ENCODE assay signal across 1 cellular context in the genomic region with DNA sequence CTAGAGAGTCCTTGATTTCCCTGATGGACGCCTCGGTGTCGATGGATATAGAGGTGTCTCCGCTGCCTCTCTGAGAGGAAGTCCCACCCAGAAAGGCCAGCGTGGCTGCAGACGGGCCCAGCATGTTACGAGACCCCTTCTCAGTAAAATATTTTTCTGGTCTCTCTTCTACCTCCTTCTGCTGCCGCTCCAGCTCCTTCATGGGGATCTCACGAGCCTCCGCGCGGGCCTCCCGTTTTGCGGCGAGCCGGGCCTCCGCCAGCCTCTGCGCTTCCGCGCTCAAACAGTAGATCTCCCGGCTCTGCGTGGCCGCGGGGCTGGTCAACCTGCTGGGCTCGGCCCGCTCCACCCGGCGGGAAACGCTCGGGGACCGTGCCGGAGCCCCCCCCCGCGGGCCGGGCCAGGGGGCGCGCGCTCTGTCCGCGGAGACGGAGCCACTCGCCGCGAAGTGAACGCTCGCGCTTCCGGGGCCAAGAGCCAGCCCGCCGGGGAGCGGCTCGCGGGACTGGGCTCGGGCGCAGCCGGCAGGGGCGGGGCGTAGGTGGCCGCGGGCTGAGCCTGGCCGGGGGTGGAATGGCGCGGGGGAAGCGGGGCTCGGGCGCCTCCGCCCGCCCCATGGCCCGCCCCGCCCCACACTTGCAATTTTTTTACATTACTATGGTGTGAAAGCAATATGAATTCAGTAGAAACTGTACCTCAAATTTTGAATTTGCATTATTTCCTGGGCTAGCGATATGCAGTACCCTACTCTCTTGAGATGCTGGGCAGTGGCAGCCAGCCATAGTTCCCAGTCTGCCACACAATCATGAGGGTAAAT.
TF ChIP-seq lines count a peak whose summit lies in the region.

No MANE protein-coding gene starts in this region.

TF ChIP-seq in neural cell, 6 proteins besides CTCF, POLR2A, EP300 and RAD21 (continued from another document):
- TF ChIP-seq, protein P1, sequence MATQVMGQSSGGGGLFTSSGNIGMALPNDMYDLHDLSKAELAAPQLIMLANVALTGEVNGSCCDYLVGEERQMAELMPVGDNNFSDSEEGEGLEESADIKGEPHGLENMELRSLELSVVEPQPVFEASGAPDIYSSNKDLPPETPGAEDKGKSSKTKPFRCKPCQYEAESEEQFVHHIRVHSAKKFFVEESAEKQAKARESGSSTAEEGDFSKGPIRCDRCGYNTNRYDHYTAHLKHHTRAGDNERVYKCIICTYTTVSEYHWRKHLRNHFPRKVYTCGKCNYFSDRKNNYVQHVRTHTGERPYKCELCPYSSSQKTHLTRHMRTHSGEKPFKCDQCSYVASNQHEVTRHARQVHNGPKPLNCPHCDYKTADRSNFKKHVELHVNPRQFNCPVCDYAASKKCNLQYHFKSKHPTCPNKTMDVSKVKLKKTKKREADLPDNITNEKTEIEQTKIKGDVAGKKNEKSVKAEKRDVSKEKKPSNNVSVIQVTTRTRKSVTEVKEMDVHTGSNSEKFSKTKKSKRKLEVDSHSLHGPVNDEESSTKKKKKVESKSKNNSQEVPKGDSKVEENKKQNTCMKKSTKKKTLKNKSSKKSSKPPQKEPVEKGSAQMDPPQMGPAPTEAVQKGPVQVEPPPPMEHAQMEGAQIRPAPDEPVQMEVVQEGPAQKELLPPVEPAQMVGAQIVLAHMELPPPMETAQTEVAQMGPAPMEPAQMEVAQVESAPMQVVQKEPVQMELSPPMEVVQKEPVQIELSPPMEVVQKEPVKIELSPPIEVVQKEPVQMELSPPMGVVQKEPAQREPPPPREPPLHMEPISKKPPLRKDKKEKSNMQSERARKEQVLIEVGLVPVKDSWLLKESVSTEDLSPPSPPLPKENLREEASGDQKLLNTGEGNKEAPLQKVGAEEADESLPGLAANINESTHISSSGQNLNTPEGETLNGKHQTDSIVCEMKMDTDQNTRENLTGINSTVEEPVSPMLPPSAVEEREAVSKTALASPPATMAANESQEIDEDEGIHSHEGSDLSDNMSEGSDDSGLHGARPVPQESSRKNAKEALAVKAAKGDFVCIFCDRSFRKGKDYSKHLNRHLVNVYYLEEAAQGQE (IDR thresholded peaks at IDR 0.05; ENCODE audit: borderline replicate concordance), result no peak
- TF ChIP-seq SMC3 (conservative IDR thresholded peaks at IDR 0.05; ENCODE audit: poor library complexity) (no peak), TAF1 (IDR thresholded peaks at IDR 0.05; ENCODE audit: low read depth) (no peak), MXI1 (conservative IDR thresholded peaks at IDR 0.05; ENCODE audit: poor library complexity, severe bottlenecking) (no peak)
